Comparison of ENCODE assay signal across 12 cellular contexts in the genomic region with DNA sequence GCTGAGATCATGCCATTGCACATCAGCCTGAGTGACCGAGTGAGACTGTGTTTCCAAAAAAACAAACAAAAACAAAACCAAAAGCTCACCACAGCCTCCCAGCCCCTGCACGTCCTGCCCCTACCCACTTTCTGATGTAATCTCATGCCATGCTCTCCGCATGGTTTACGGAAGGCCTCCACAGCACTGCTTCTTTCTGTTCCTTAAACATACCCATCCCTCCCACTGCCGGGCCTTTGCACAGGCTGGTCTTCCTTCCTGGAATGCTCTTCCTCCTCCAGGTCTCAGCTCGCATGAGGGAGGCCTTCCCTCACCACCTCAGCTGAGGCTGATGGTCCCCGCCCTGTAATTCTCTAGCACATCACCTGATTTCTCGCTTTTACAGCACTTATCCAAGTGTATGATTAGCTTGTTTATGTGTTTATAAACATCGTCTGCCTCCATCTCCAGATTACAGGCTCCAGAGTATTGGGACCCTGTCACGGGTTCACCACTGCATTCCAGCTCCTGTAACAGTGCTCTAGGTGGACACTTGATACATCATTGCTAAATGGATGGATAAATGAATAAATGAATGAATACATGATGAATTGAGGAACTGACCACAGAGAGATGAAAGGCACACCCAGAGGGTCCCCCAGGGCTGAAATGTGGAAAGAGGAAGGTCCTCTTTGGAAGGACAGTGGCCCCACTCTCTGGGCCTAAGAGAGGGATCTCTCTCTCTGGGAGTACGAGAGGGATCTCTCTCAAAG. TPM values are rescaled to one million over a fixed set of nuclear protein-coding genes. Genes with fewer than 3 reads are reported as not detected.
DNase-seq lines count a peak whose midpoint lies in the region; ATAC-seq and TF ChIP-seq lines count a peak whose summit lies in the region.
"Had no signal": no experiment of that assay in that cellular context is flagged by ENCODE, and none has a peak within 500 bp of the region (broad histone marks: within the 10 kb centered on the region; RNA-seq: fewer than 3 reads in every experiment).

No MANE protein-coding gene starts in this region.

- H3K9me3 Mint-ChIP-seq in chondrocyte (ENCODE audit: low read depth) (no peaks in the 10 kb centered on the region), mesothelial cell of epicardium (no peaks in the 10 kb centered on the region), H9 (no peaks in the 10 kb centered on the region)
- no peaks in the 10 kb centered on the region for H3K9me3 Mint-ChIP-seq in activated naive CD4-positive, alpha-beta T cell treated with anti-CD3 and anti-CD28 coated beads, Interleukin-2, amount 50 U/mL, for 72 hours
- H3K9me3 Mint-ChIP-seq: activated T-cell treated with anti-CD3 and anti-CD28 coated beads, Interleukin-2, amount 50 U/mL, for 72 hours; naive B cell had no signal

- H2BK5ac ChIP-seq in H9 (ENCODE audit: insufficient read length, low read length), result no peak overlapping the region

- H2BK120ac ChIP-seq in H9 (ENCODE audit: low read depth, low read length, poor library complexity, severe bottlenecking), result no peak overlapping the region

- no peak overlapping the region for H3K4ac ChIP-seq in H9 (ENCODE audit: low read depth, low read length)

- H3K27me3 ChIP-seq in ACC112 (ENCODE audit: insufficient read depth, low read length), result no peaks in the 10 kb centered on the region
- H3K27me3 ChIP-seq in H9 (ENCODE audit: insufficient read depth, low read length), result peaks cover 32% of the 10 kb centered on the region; the same call in 1 of the 2 replicates

- H2AK5ac ChIP-seq in H9 (ENCODE audit: insufficient read length, low read length), result no peak overlapping the region

- H3K27ac Mint-ChIP-seq in chondrocyte (ENCODE audit: unreplicated experiment) (peak overlapping the region; percentile 87), mesothelial cell of epicardium (peak overlapping the region; percentile 68), H9 (no peak overlapping the region)
- peak overlapping the region in 1 of 2 donors; percentile 2 for H3K27ac Mint-ChIP-seq in activated naive CD4-positive, alpha-beta T cell treated with anti-CD3 and anti-CD28 coated beads, Interleukin-2, amount 50 U/mL, for 72 hours
- H3K27ac Mint-ChIP-seq: activated T-cell treated with anti-CD3 and anti-CD28 coated beads, Interleukin-2, amount 50 U/mL, for 72 hours; B cell had no signal

- H3K79me2 ChIP-seq in ACC112 (ENCODE audit: control insufficient read depth, insufficient read depth, low read length, unreplicated experiment) (no peaks in the 10 kb centered on the region), H9 (ENCODE audit: insufficient read depth, low read length) (no peaks in the 10 kb centered on the region)

- H3T11ph ChIP-seq in H9 (ENCODE audit: low read length), result no peak overlapping the region

- H3K4me1 Mint-ChIP-seq in chondrocyte (ENCODE audit: low read depth) (peaks cover 37% of the 10 kb centered on the region), mesothelial cell of epicardium (peaks cover 20% of the 10 kb centered on the region), H9 (peaks cover 4 to 10% of the 10 kb centered on the region in 2 experiments; a peak in 3 of 4 replicates)

- H3K36me3 Mint-ChIP-seq in chondrocyte (ENCODE audit: low read depth) (peaks cover 2% of the 10 kb centered on the region), mesothelial cell of epicardium (no peaks in the 10 kb centered on the region), H9 (ENCODE audit: insufficient read depth in 1 of 3, low read depth in 3 of 3) (no peaks in the 10 kb centered on the region)
- H3K36me3 Mint-ChIP-seq in activated naive CD4-positive, alpha-beta T cell treated with anti-CD3 and anti-CD28 coated beads, Interleukin-2, amount 50 U/mL, for 72 hours, result no peaks in the 10 kb centered on the region
- H3K36me3 Mint-ChIP-seq: naive B cell had no signal

- H3K56ac ChIP-seq in H9 (ENCODE audit: insufficient read length, low read depth, low read length), result no peak overlapping the region

- no peak for ATAC-seq in omental fat pad (ENCODE audit: low FRiP score)
- ATAC-seq in activated naive CD4-positive, alpha-beta T cell treated with anti-CD3 and anti-CD28 coated beads, Interleukin-2, amount 50 U/mL, for 72 hours, result no peak
- ATAC-seq: activated T-cell treated with anti-CD3 and anti-CD28 coated beads, Interleukin-2, amount 50 U/mL, for 72 hours had no signal

- no peak overlapping the region for H4K8ac ChIP-seq in H9 (replicated peaks; ENCODE audit: insufficient read length, low read depth, low read length)

- no peak overlapping the region for H3K4me2 ChIP-seq in H9 (ENCODE audit: insufficient read depth, insufficient read length, low read length)

- peak; percentile 84 for DNase-seq in MV-4-11 (lab: John Stamatoyannopoulos, UW)
- DNase-seq in chondrocyte (ENCODE audit: low spot score), result no peak
- no peak for DNase-seq in mesothelial cell of epicardium (ENCODE audit: low spot score in 2 of 2, unreplicated experiment in 2 of 2)
- no peak for DNase-seq in omental fat pad (ENCODE audit: low spot score)
- DNase-seq in activated naive CD4-positive, alpha-beta T cell treated with anti-CD3 and anti-CD28 coated beads, Interleukin-2, amount 50 U/mL, for 72 hours (ENCODE audit: low spot score in 2 of 2), result no peak
- DNase-seq in H9, result no peak
- DNase-seq in COLO668 (lab: John Stamatoyannopoulos, UW; ENCODE audit: unreplicated experiment), result no peak
- DNase-seq: activated T-cell treated with anti-CD3 and anti-CD28 coated beads, Interleukin-2, amount 50 U/mL, for 72 hours; naive B cell; NCI-H1694 had no signal

- TF ChIP-seq CTCF in chondrocyte (IDR thresholded peaks at IDR 0.05), result no peak
- TF ChIP-seq CTCF in mesothelial cell of epicardium (IDR thresholded peaks at IDR 0.05; ENCODE audit: unreplicated experiment), result no peak
- no peak for TF ChIP-seq CTCF in omental fat pad (IDR thresholded peaks at IDR 0.05)
- no peak for TF ChIP-seq CTCF in H9 (conservative IDR thresholded peaks at IDR 0.05)

- H3K9me3 ChIP-seq in H9 (ENCODE audit: control insufficient read depth, low read depth, low read length), result no peaks in the 10 kb centered on the region

- no peak overlapping the region for H2BK15ac ChIP-seq in H9 (ENCODE audit: low read depth, low read length)

- no peak overlapping the region for H2BK12ac ChIP-seq in H9 (ENCODE audit: insufficient read length, low read depth, low read length)

- H4K91ac ChIP-seq in H9 (ENCODE audit: insufficient read length, low read depth, low read length), result no peak overlapping the region

- H3K23me2 ChIP-seq in H9 (ENCODE audit: insufficient read length, low read depth, low read length, poor library complexity, severe bottlenecking), result peaks cover 3% of the 10 kb centered on the region

- H3K23ac ChIP-seq in H9 (ENCODE audit: insufficient read length, low read depth, low read length), result no peak overlapping the region

- H2AFZ ChIP-seq in ACC112 (ENCODE audit: low read length, unreplicated experiment) (no peak overlapping the region), H9 (ENCODE audit: low read length) (no peak overlapping the region)

- H3K79me1 ChIP-seq in H9 (ENCODE audit: insufficient read depth, low read depth, low read length, poor library complexity, severe bottlenecking), result no peaks in the 10 kb centered on the region

- no peak overlapping the region for H3K4me3 ChIP-seq in ACC112 (ENCODE audit: low read depth, low read length)

- H4K20me1 ChIP-seq in H9 (ENCODE audit: control insufficient read depth, insufficient read depth, insufficient read length), result peaks cover 2% of the 10 kb centered on the region

- no peak overlapping the region for H3K9ac ChIP-seq in H9 (ENCODE audit: extremely low read depth, insufficient read length, low read length)

- H3K36me3 ChIP-seq in ACC112 (ENCODE audit: insufficient read depth, low read length), result no peaks in the 10 kb centered on the region

- WGBS in H9 (ENCODE audit: extremely low coverage, insufficient read length, low lambda C conversion rate), result no CpG with 5 or more reads among the region's 11 CpGs

- H4K5ac ChIP-seq in H9 (ENCODE audit: insufficient read length, low read depth, low read length), result no peak overlapping the region

- H3K4me3 Mint-ChIP-seq in chondrocyte (ENCODE audit: unreplicated experiment), result no peak overlapping the region
- no peak overlapping the region for H3K4me3 Mint-ChIP-seq in mesothelial cell of epicardium
- H3K4me3 Mint-ChIP-seq in H9, result no peak overlapping the region
- H3K4me3 Mint-ChIP-seq: activated T-cell treated with anti-CD3 and anti-CD28 coated beads, Interleukin-2, amount 50 U/mL, for 72 hours; B cell had no signal

- H3K27ac ChIP-seq in ACC112 (ENCODE audit: low read depth, low read length), result peak overlapping the region; percentile 74
- H3K27ac ChIP-seq in H9 (ENCODE audit: insufficient read length, low read depth, low read length), result no peak overlapping the region

- H2BK20ac ChIP-seq in H9 (ENCODE audit: low read depth, low read length, poor library complexity, severe bottlenecking), result no peak overlapping the region

- H3K4me1 ChIP-seq in ACC112 (ENCODE audit: control insufficient read depth, insufficient read depth, low read length, unreplicated experiment), result peaks cover 29% of the 10 kb centered on the region
- H3K4me1 ChIP-seq in H9 (ENCODE audit: insufficient read depth, low read length), result no peaks in the 10 kb centered on the region

- H3K14ac ChIP-seq in H9 (ENCODE audit: insufficient read depth, low read length), result no peak overlapping the region

- no peak overlapping the region for H3K18ac ChIP-seq in H9 (ENCODE audit: insufficient read length, low read depth, low read length)

- no peaks in the 10 kb centered on the region for H3K27me3 Mint-ChIP-seq in chondrocyte (ENCODE audit: low read depth)
- peaks cover 4% of the 10 kb centered on the region for H3K27me3 Mint-ChIP-seq in mesothelial cell of epicardium (ENCODE audit: low read depth)
- no peaks in the 10 kb centered on the region for H3K27me3 Mint-ChIP-seq in H9 (ENCODE audit: low read depth)

RNA-seq across cellular contexts. Expression of gene TCEA3, which starts 22.1 kb away (rescaled TPM):
- 15.7 to 17.8 TPM (median 16.9 TPM) in 3 replicates for total RNA-seq in chondrocyte
- 8.0 to 10.0 TPM (median 9.9 TPM) in 3 replicates for total RNA-seq in mesothelial cell of epicardium
- 10 to 100 TPM in 1 of 4 donors, 1 to 10 TPM in 3; 5.0 to 13.2 (median 7.5) TPM for total RNA-seq in omental fat pad
- 10 to 100 TPM; 10.5 to 19.2 TPM for total RNA-seq in activated naive CD4-positive, alpha-beta T cell treated with anti-CD3 and anti-CD28 coated beads, Interleukin-2, amount 50 U/mL, for 72 hours
- 0.29 and 0.37 TPM in 2 replicates for total RNA-seq in H9 (2021)
- total RNA-seq: B cell had no signal

RNA-seq across cellular contexts. Expression of gene ZNF436, which starts 32.8 kb away (rescaled TPM):
- total RNA-seq in chondrocyte (17.0 to 18.6 TPM (median 17.4 TPM) in 3 replicates), mesothelial cell of epicardium (33.7 to 35.7 TPM (median 34.6 TPM) in 3 replicates), omental fat pad (10 to 100 TPM; 16.7 to 24.0 (median 18.4) TPM), H9 (2021) (0.44 and 0.52 TPM in 2 replicates)
- total RNA-seq in activated naive CD4-positive, alpha-beta T cell treated with anti-CD3 and anti-CD28 coated beads, Interleukin-2, amount 50 U/mL, for 72 hours, result 1 to 10 TPM; 7.6 to 8.2 TPM

RNA-seq across cellular contexts. Expression of gene HNRNPR, which starts 58.4 kb away (rescaled TPM):
- 91.0 to 151 TPM (median 91.3 TPM) in 3 replicates for total RNA-seq in chondrocyte
- total RNA-seq in mesothelial cell of epicardium, result 199 to 205 TPM (median 203 TPM) in 3 replicates
- 100 to 1,000 TPM in 1 of 4 donors, 10 to 100 TPM in 3; 70.7 to 101 (median 78.8) TPM for total RNA-seq in omental fat pad
- total RNA-seq in activated naive CD4-positive, alpha-beta T cell treated with anti-CD3 and anti-CD28 coated beads, Interleukin-2, amount 50 U/mL, for 72 hours, result 100 to 1,000 TPM; 175 to 177 TPM
- total RNA-seq in H9 (2021), result 196 and 197 TPM in 2 replicates

Comparison
In these comparisons a context has a peak if more than half of its experiments do, and no peak if none do; other contexts are left out.
1. H3K27ac Mint-ChIP-seq: peak in chondrocyte (single experiment) and mesothelial cell of epicardium (single experiment); none in H9 (0 of 3).